ENCODE assay signal across 1 cellular context in genomic region chr19:54390942-54391577, GRCh38.
TF ChIP-seq lines count a peak whose summit lies in the region.

No MANE protein-coding gene starts in this region.

TF ChIP-seq in HCT116, 20 proteins besides CTCF, POLR2A, EP300 and RAD21 (continued from another document):
- no peak for TF ChIP-seq REST (IDR thresholded peaks at IDR 0.05; ENCODE audit: low read depth)
